ENCODE assay signal across 8 cellular contexts in the genomic region with DNA sequence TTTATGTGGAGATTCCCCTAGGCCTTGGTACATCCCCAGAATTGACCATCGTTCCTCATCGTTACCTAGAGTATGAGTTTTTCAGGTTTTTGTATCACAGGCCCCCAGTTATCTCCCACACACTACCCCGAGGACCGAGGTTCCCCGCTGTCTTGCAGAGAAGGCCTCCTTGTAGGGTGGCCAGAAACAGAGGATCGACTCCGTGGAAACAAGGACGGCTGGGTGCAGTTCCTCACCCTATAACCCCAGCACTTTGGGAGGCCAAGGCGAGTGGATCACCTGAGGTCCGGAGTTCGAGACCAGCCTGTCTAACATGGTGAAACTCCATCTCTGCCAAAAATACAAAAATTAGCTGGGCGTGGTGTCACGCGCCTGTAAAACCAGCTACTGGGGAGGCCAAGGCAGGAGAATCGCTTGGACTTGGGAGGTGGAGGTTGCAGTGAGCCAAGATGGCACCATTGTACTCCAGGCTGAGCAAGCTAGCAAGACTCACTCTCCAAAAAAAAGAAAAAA. TPM values are rescaled to one million over a fixed set of nuclear protein-coding genes. Genes with fewer than 3 reads are reported as not detected.
DNase-seq lines count a peak whose midpoint lies in the region; ATAC-seq and TF ChIP-seq lines count a peak whose summit lies in the region.

No MANE protein-coding gene starts in this region.

- no peaks in the 10 kb centered on the region for H3K36me3 ChIP-seq in CD8-positive, alpha-beta memory T cell (ENCODE audit: insufficient read depth, low read length)
- no peaks in the 10 kb centered on the region for H3K36me3 ChIP-seq in Panc1 (ENCODE audit: control insufficient read depth, insufficient read depth, low read length)

- H3K27ac Mint-ChIP-seq in CD8-positive, alpha-beta memory T cell: peak overlapping the region; percentile 9 to 97 (median 92)
- peak overlapping the region; percentile 88 for H3K27ac Mint-ChIP-seq in osteocyte (ENCODE audit: unreplicated experiment)

- peak overlapping the region; percentile 70 for H3K27ac ChIP-seq in CD8-positive, alpha-beta memory T cell (ENCODE audit: low read depth, low read length)
- H3K27ac ChIP-seq in Panc1 (ENCODE audit: low read length): peak overlapping the region; percentile 93

- H3K36me3 Mint-ChIP-seq in CD8-positive, alpha-beta memory T cell: peaks cover 0 to 5% (median 0%) of the 10 kb centered on the region in 3 donors
- no peaks in the 10 kb centered on the region for H3K36me3 Mint-ChIP-seq in osteocyte (ENCODE audit: unreplicated experiment)

- no peaks in the 10 kb centered on the region for H3K27me3 ChIP-seq in CD8-positive, alpha-beta memory T cell (ENCODE audit: insufficient read depth, low read length, poor library complexity, severe bottlenecking)
- H3K27me3 ChIP-seq in Panc1 (ENCODE audit: control insufficient read depth, insufficient read depth, low read length): no peaks in the 10 kb centered on the region

- H3K9me3 Mint-ChIP-seq in CD8-positive, alpha-beta memory T cell: no peaks in the 10 kb centered on the region
- H3K9me3 Mint-ChIP-seq in osteocyte (ENCODE audit: unreplicated experiment): no peaks in the 10 kb centered on the region

- intact Hi-C loops in Panc1 (cut with micrococcal nuclease; ENCODE audit: unreplicated experiment): no loop called here

- in situ Hi-C loops in Panc1 (cut with HindIII; ENCODE audit: low pct_unique_long_range_greater_than_20kb, low sequenced_read_pairs): no loop called here

- POLR2A ChIA-PET in CD8-positive, alpha-beta memory T cell (lab: Charles Lee): interaction anchor here (1.0 to 2.5 kb wide), 2 partner anchors 30 to 41 kb away, joined by 3 to 6 read pairs; no protein-coding TSS in a partner anchor
- POLR2A ChIA-PET in Panc1 (lab: Charles Lee): interaction anchor here (0.7 kb wide), 1 partner anchor 13 kb away, joined by 3 read pairs; no protein-coding TSS in a partner anchor

- DNase-seq in CD8-positive, alpha-beta memory T cell: no peak
- DNase-seq in Panc1 (ENCODE audit: low read depth, low spot score) (no peak), epithelial cell of esophagus (ENCODE audit: low read depth) (no peak), osteocyte (ENCODE audit: extremely low spot score, unreplicated experiment) (no peak), NCI-H82 (lab: John Stamatoyannopoulos, UW) (no peak), EL (no peak), putamen (ENCODE audit: low spot score) (no peak)

- CTCF ChIA-PET in CD8-positive, alpha-beta memory T cell (lab: Charles Lee): interaction anchor here (1.9 kb wide), 1 partner anchor 31 kb away, joined by 5 read pairs; no protein-coding TSS in a partner anchor
- CTCF ChIA-PET in Panc1 (lab: Charles Lee): no interaction called here

- peaks cover 22 to 41% (median 31%) of the 10 kb centered on the region in 3 donors for H3K4me1 Mint-ChIP-seq in CD8-positive, alpha-beta memory T cell
- peaks cover 45% of the 10 kb centered on the region for H3K4me1 Mint-ChIP-seq in osteocyte (ENCODE audit: unreplicated experiment)

- no peaks in the 10 kb centered on the region for H3K27me3 Mint-ChIP-seq in CD8-positive, alpha-beta memory T cell
- no peaks in the 10 kb centered on the region for H3K27me3 Mint-ChIP-seq in osteocyte (ENCODE audit: unreplicated experiment)

- no TSS peak for BruUV-seq in Panc1 (replicated peaks; lab: Mats Ljungman, UMichigan)

- ATAC-seq in Panc1 (no peak), GM21825 (IDR thresholded peaks at IDR 0.05; ENCODE audit: unreplicated experiment) (no peak)

- peak overlapping the region; percentile 85 to 95 (median 89) for H3K4me3 Mint-ChIP-seq in CD8-positive, alpha-beta memory T cell
- peak overlapping the region; percentile 87 for H3K4me3 Mint-ChIP-seq in osteocyte (ENCODE audit: unreplicated experiment)

- H3K4me3 ChIP-seq in CD8-positive, alpha-beta memory T cell (ENCODE audit: low read length): peak overlapping the region; percentile 74
- H3K4me3 ChIP-seq in Panc1 (ENCODE audit: low read depth in 2 of 2, low read length in 2 of 2) (peak overlapping the region; percentile 60 to 70), epithelial cell of esophagus (ENCODE audit: low read length) (peak overlapping the region; percentile 64)

- TF ChIP-seq CTCF in Panc1 (IDR thresholded peaks at IDR 0.05): no peak
- no peak for TF ChIP-seq CTCF in epithelial cell of esophagus (IDR thresholded peaks at IDR 0.05; ENCODE audit: insufficient read depth, low read depth, low read length, missing control alignments)
- TF ChIP-seq CTCF in osteocyte (IDR thresholded peaks at IDR 0.05): no peak

- no peaks in the 10 kb centered on the region for H3K9me3 ChIP-seq in CD8-positive, alpha-beta memory T cell (ENCODE audit: low read length)
- no peaks in the 10 kb centered on the region for H3K9me3 ChIP-seq in Panc1 (ENCODE audit: control insufficient read depth, insufficient read depth, low read depth, low read length)

- H3K4me1 ChIP-seq in CD8-positive, alpha-beta memory T cell (ENCODE audit: insufficient read depth, low read length): peaks cover 15% of the 10 kb centered on the region
- peaks cover 17% of the 10 kb centered on the region for H3K4me1 ChIP-seq in Panc1 (ENCODE audit: control insufficient read depth, insufficient read depth, low read length)

RNA-seq across cellular contexts. Expression of a gene that starts 0.7 kb away (rescaled TPM):
- 1 to 10 TPM; 6.3 to 6.6 TPM for total RNA-seq in CD8-positive, alpha-beta memory T cell
- 4.6 TPM for polyA plus RNA-seq in CD8-positive, alpha-beta memory T cell
- total RNA-seq in Panc1 (2021; ENCODE audit: unreplicated experiment) (8.9 TPM), osteocyte (6.8 and 7.4 TPM in 2 replicates)
- 8.5 TPM for polyA plus RNA-seq in Panc1 (2012; ENCODE audit: insufficient read length)

RNA-seq across cellular contexts. Expression of a gene that starts 0.7 kb away (rescaled TPM):
- 10 to 100 TPM; 38.6 to 40.6 TPM for total RNA-seq in CD8-positive, alpha-beta memory T cell
- 16.3 TPM for polyA plus RNA-seq in CD8-positive, alpha-beta memory T cell
- total RNA-seq in Panc1 (2021; ENCODE audit: unreplicated experiment): 98.4 TPM
- polyA plus RNA-seq in Panc1 (2012; ENCODE audit: insufficient read length): 94.3 TPM
- total RNA-seq in osteocyte: 75.8 and 79.4 TPM in 2 replicates

RNA-seq across cellular contexts. Expression of a gene that starts 20.6 kb away (rescaled TPM):
- total RNA-seq in CD8-positive, alpha-beta memory T cell: 100 to 1,000 TPM; 105 to 114 TPM
- polyA plus RNA-seq in CD8-positive, alpha-beta memory T cell: 252 TPM
- total RNA-seq in Panc1 (2021; ENCODE audit: unreplicated experiment) (57.1 TPM), osteocyte (63.4 and 64.0 TPM in 2 replicates)
- polyA plus RNA-seq in Panc1 (2012; ENCODE audit: insufficient read length): 92.3 TPM

RNA-seq across cellular contexts. Expression of a gene that starts 35.1 kb away (rescaled TPM):
- total RNA-seq in CD8-positive, alpha-beta memory T cell: 10 to 100 TPM; 62.1 to 63.5 TPM
- 58.2 TPM for polyA plus RNA-seq in CD8-positive, alpha-beta memory T cell
- total RNA-seq in Panc1 (2021; ENCODE audit: unreplicated experiment) (65.8 TPM), osteocyte (71.6 and 72.2 TPM in 2 replicates)
- 121 TPM for polyA plus RNA-seq in Panc1 (2012; ENCODE audit: insufficient read length)

RNA-seq across cellular contexts. Expression of a gene that starts 42.5 kb away (rescaled TPM):
- total RNA-seq in CD8-positive, alpha-beta memory T cell: 10 to 100 TPM; 42.8 to 43.1 TPM
- 0.92 TPM for polyA plus RNA-seq in CD8-positive, alpha-beta memory T cell
- total RNA-seq in Panc1 (2021; ENCODE audit: unreplicated experiment): 79.3 TPM
- polyA plus RNA-seq in Panc1 (2012; ENCODE audit: insufficient read length): 74.5 TPM
- total RNA-seq in osteocyte: 25.1 and 26.3 TPM in 2 replicates
